In genomic region chr7:108813247-108814014, GRCh38 we compare ENCODE assay signal across 2 cellular contexts.
A peak's percentile ranks its signal among the peaks of the same experiment; 100 is the strongest.
TF ChIP-seq lines count a peak whose summit lies in the region.

No MANE protein-coding gene starts in this region.

TF ChIP-seq in HEK293, 187 proteins besides CTCF, POLR2A, EP300 and RAD21:
- TF ChIP-seq ZNF433 (tag by site-specific recombination; IDR thresholded peaks at IDR 0.05; ENCODE audit: low read depth) (no peak), ZBTB7A (tag by site-specific recombination; IDR thresholded peaks at IDR 0.05; ENCODE audit: low read depth) (no peak), SETDB1 (IDR thresholded peaks at IDR 0.05; ENCODE audit: insufficient read length, low read length) (no peak), ZNF610 (tag by site-specific recombination; IDR thresholded peaks at IDR 0.05; ENCODE audit: borderline replicate concordance) (no peak), ZSCAN16 (tag by site-specific recombination; IDR thresholded peaks at IDR 0.05) (no peak), ZNF585B (tag by site-specific recombination; IDR thresholded peaks at IDR 0.05) (peak; percentile 53), ZNF324 (tag by site-specific recombination; IDR thresholded peaks at IDR 0.05) (no peak), ZNF558 (tag by site-specific recombination; IDR thresholded peaks at IDR 0.05) (no peak)

TF ChIP-seq in GM12878, 131 proteins besides CTCF, POLR2A, EP300 and RAD21:
- TF ChIP-seq TBL1XR1 (IDR thresholded peaks at IDR 0.05; ENCODE audit: low read depth, low read length) (no peak), HSF1 (IDR thresholded peaks at IDR 0.05; ENCODE audit: low read depth, low read length) (no peak), RBBP5 (conservative IDR thresholded peaks at IDR 0.05) (no peak), BACH1 (IDR thresholded peaks at IDR 0.05; ENCODE audit: borderline replicate concordance) (no peak), TARDBP (IDR thresholded peaks at IDR 0.05; ENCODE audit: borderline replicate concordance) (no peak), CHD4 (IDR thresholded peaks at IDR 0.05) (no peak), SIX5 (IDR thresholded peaks at IDR 0.05; ENCODE audit: low read depth, low read length, severe bottlenecking) (no peak), CEBPZ (IDR thresholded peaks at IDR 0.05; ENCODE audit: low read depth, low read length) (no peak)
- TF ChIP-seq, protein P1, sequence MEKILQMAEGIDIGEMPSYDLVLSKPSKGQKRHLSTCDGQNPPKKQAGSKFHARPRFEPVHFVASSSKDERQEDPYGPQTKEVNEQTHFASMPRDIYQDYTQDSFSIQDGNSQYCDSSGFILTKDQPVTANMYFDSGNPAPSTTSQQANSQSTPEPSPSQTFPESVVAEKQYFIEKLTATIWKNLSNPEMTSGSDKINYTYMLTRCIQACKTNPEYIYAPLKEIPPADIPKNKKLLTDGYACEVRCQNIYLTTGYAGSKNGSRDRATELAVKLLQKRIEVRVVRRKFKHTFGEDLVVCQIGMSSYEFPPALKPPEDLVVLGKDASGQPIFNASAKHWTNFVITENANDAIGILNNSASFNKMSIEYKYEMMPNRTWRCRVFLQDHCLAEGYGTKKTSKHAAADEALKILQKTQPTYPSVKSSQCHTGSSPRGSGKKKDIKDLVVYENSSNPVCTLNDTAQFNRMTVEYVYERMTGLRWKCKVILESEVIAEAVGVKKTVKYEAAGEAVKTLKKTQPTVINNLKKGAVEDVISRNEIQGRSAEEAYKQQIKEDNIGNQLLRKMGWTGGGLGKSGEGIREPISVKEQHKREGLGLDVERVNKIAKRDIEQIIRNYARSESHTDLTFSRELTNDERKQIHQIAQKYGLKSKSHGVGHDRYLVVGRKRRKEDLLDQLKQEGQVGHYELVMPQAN (conservative IDR thresholded peaks at IDR 0.05) = no peak
- TF ChIP-seq, protein P2, sequence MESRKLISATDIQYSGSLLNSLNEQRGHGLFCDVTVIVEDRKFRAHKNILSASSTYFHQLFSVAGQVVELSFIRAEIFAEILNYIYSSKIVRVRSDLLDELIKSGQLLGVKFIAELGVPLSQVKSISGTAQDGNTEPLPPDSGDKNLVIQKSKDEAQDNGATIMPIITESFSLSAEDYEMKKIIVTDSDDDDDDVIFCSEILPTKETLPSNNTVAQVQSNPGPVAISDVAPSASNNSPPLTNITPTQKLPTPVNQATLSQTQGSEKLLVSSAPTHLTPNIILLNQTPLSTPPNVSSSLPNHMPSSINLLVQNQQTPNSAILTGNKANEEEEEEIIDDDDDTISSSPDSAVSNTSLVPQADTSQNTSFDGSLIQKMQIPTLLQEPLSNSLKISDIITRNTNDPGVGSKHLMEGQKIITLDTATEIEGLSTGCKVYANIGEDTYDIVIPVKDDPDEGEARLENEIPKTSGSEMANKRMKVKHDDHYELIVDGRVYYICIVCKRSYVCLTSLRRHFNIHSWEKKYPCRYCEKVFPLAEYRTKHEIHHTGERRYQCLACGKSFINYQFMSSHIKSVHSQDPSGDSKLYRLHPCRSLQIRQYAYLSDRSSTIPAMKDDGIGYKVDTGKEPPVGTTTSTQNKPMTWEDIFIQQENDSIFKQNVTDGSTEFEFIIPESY (IDR thresholded peaks at IDR 0.05) = no peak
